1 cellular context compared by ENCODE assay signal in the genomic region with DNA sequence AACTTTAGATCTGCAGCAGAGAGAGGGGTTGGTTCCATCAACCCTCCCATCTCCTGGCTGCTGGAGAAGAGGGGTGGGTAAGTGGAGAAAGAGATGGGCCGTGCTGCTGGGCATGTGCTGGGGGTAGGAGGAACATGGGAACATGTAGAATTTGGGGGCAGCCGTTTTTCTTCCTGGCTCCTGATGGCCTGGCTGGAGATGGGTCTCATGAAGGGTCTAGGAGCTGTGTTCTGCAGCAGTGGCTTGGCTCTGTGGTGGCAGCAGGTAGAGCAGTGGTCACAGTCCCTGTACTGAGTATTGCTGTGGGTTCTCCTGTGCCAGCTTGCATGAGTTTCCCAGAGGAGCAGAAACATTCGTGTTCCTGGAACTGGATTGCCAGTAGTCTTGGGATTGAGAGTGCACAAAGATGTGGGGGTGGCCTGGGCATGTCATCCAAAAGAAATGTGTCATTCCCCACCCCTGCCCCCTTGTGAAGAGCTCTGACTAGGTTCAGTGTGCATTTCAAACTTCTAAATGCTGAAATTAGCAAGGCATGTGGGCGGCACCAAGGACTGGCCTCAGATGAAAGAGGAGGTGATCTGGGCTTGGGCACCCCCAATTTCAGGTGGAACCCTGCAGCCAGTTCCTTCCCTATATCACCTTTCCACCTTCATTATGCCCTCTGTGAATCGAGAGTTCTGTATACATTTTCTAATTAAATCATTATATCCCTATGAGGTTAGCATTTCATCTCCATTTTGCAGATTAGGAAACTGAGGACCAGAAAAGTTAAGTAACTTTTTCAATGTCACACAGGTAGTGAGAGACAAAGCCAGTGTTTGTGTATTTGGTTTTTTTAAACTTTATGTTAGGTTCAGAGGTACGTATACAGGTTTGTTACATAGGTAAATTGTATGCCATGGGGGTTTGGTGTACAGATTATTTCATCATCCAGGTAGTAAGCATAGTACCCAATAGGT.
TF ChIP-seq lines count a peak whose summit lies in the region.

No MANE protein-coding gene starts in this region.

TF ChIP-seq in SK-N-SH treated with all-trans-retinoic acid at 6 μM for 48 hours, 23 proteins besides CTCF, POLR2A, EP300 and RAD21 (continued from another document):
- TF ChIP-seq, protein P1, sequence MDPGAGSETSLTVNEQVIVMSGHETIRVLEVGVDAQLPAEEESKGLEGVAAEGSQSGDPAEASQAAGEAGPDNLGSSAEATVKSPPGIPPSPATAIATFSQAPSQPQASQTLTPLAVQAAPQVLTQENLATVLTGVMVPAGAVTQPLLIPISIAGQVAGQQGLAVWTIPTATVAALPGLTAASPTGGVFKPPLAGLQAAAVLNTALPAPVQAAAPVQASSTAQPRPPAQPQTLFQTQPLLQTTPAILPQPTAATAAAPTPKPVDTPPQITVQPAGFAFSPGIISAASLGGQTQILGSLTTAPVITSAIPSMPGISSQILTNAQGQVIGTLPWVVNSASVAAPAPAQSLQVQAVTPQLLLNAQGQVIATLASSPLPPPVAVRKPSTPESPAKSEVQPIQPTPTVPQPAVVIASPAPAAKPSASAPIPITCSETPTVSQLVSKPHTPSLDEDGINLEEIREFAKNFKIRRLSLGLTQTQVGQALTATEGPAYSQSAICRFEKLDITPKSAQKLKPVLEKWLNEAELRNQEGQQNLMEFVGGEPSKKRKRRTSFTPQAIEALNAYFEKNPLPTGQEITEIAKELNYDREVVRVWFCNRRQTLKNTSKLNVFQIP (CRISPR knock-in tag; IDR thresholded peaks at IDR 0.05; ENCODE audit: borderline replicate concordance, low read depth): no peak
- TF ChIP-seq ZNF8 (CRISPR knock-in tag; IDR thresholded peaks at IDR 0.05) (no peak), RARB (CRISPR knock-in tag; IDR thresholded peaks at IDR 0.05) (no peak), ISL1 (CRISPR knock-in tag; IDR thresholded peaks at IDR 0.05) (no peak), BACH2 (CRISPR knock-in tag; IDR thresholded peaks at IDR 0.05; ENCODE audit: borderline replicate concordance) (no peak), ZNF565 (CRISPR knock-in tag; conservative IDR thresholded peaks at IDR 0.05; ENCODE audit: low read depth) (no peak), ESRRG (CRISPR knock-in tag; IDR thresholded peaks at IDR 0.05) (no peak), ZNF70 (CRISPR knock-in tag; IDR thresholded peaks at IDR 0.05) (no peak)
- TF ChIP-seq, protein P2, sequence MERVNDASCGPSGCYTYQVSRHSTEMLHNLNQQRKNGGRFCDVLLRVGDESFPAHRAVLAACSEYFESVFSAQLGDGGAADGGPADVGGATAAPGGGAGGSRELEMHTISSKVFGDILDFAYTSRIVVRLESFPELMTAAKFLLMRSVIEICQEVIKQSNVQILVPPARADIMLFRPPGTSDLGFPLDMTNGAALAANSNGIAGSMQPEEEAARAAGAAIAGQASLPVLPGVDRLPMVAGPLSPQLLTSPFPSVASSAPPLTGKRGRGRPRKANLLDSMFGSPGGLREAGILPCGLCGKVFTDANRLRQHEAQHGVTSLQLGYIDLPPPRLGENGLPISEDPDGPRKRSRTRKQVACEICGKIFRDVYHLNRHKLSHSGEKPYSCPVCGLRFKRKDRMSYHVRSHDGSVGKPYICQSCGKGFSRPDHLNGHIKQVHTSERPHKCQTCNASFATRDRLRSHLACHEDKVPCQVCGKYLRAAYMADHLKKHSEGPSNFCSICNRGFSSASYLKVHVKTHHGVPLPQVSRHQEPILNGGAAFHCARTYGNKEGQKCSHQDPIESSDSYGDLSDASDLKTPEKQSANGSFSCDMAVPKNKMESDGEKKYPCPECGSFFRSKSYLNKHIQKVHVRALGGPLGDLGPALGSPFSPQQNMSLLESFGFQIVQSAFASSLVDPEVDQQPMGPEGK (CRISPR knock-in tag; IDR thresholded peaks at IDR 0.05; ENCODE audit: borderline replicate concordance): no peak
- TF ChIP-seq, protein P3, sequence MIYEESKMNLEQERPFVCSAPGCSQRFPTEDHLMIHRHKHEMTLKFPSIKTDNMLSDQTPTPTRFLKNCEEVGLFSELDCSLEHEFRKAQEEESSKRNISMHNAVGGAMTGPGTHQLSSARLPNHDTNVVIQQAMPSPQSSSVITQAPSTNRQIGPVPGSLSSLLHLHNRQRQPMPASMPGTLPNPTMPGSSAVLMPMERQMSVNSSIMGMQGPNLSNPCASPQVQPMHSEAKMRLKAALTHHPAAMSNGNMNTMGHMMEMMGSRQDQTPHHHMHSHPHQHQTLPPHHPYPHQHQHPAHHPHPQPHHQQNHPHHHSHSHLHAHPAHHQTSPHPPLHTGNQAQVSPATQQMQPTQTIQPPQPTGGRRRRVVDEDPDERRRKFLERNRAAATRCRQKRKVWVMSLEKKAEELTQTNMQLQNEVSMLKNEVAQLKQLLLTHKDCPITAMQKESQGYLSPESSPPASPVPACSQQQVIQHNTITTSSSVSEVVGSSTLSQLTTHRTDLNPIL (CRISPR knock-in tag; IDR thresholded peaks at IDR 0.05; ENCODE audit: low read depth): no peak
TF ChIP-seq in SK-N-SH treated with all-trans-retinoic acid at 6 μM for 48 hours: peak in this region for 0.
